8 cellular contexts compared by ENCODE assay signal in the genomic region with DNA sequence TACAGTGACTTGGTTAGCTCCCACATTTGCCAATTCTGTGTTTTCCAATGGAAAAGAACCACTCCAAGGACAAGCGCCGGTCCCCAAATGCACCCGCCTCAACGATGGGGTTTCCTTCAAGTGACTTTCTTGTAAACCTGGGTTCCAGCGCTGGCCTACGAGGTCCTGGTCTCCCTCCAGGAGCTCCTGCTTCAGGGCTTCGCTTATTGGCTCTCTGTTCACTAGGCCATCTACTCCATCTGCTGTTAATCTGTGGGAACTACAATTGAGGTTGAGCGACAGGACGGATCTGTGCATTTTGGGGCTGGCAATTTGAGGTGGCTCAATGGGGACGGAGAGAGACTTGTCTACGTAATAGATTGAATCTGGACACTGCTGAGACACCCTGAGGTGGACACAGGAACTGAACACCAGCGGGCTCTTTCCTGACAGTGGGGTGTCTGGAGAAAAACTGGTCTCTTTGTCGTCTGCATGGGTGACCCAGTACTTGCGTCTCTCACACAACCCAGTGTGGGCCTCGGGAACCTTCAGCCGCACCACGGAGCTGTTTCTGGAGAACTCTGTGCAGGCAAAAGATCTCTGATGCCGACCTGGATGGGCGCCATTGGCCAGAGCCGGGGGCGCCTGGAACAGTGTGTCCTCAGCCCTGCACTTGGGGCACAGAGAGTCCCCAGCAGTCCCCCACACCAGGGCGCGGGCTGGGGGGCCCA.
DNase-seq lines count a peak whose midpoint lies in the region; FAIRE-seq and TF ChIP-seq lines count a peak whose summit lies in the region.

No MANE protein-coding gene starts in this region.

- no peaks in the 10 kb centered on the region for H3K9me2 ChIP-seq in hepatocyte (replicated peaks; ENCODE audit: insufficient read depth)

- TF ChIP-seq CTCF in astrocyte of the spinal cord (IDR thresholded peaks at IDR 0.05; ENCODE audit: low read depth, low read length) (peak; percentile 70), hepatocyte (IDR thresholded peaks at IDR 0.05; ENCODE audit: poor library complexity) (peak; percentile 77)

- H3K4me3 ChIP-seq in astrocyte of the spinal cord (ENCODE audit: low read depth, low read length) (no peak overlapping the region), hepatocyte (no peak overlapping the region), small intestine (ENCODE audit: low read depth in 1 of 2, low read length in 2 of 2) (no peak overlapping the region)

- WGBS in hepatocyte (ENCODE audit: low lambda C conversion rate, missing lambda C conversion rate), result 69% methylated on average over 23 of the region's 23 CpGs
- WGBS in small intestine, 3 donors, result 60 to 61% (median 60%) methylated on average over 23 of the region's 23 CpGs

- no peak for TF ChIP-seq POLR2A in GM12892 (IDR thresholded peaks at IDR 0.05; ENCODE audit: low read depth, low read length)

- H3K27me3 ChIP-seq in hepatocyte (no peaks in the 10 kb centered on the region), small intestine (ENCODE audit: control insufficient read depth in 2 of 2, insufficient read depth in 2 of 2, low read length in 2 of 2) (no peaks in the 10 kb centered on the region)

- DNase-seq in AG20443 (ENCODE audit: low spot score) (peak; percentile 78), GM12892 (ENCODE audit: insufficient read length) (peak; percentile 16), NCI-H1092 (lab: John Stamatoyannopoulos, UW) (peak; percentile 14), astrocyte of the spinal cord (ENCODE audit: low read depth, low spot score) (peak; percentile 71), hepatocyte (ENCODE audit: low spot score) (peak; percentile 67), small intestine (peak; percentile 30)
- no peak for DNase-seq in effector CD4-positive, alpha-beta T cell
- DNase-seq in activated CD8-positive, alpha-beta memory T cell treated with anti-CD3 and anti-CD28 coated beads, Interleukin-2, amount 50 U/mL, for 4 hours, result no peak

- no peak overlapping the region for H2AFZ ChIP-seq in hepatocyte

- H3K27ac ChIP-seq in hepatocyte, result no peak overlapping the region
- H3K27ac ChIP-seq in small intestine (ENCODE audit: low read depth in 1 of 2, low read length in 1 of 2), result no peak overlapping the region

- H3K9me3 ChIP-seq in hepatocyte (ENCODE audit: low read depth), result no peaks in the 10 kb centered on the region
- H3K9me3 ChIP-seq in small intestine (ENCODE audit: control insufficient read depth, low read depth), result no peaks in the 10 kb centered on the region

- H4K20me1 ChIP-seq in hepatocyte (ENCODE audit: insufficient read depth, poor library complexity, severe bottlenecking), result no peaks in the 10 kb centered on the region

- H3K36me3 ChIP-seq in hepatocyte (replicated peaks; ENCODE audit: insufficient read depth, low read depth) (no peaks in the 10 kb centered on the region), small intestine (ENCODE audit: control insufficient read depth in 2 of 2, insufficient read depth in 2 of 2, low read length in 2 of 2) (no peaks in the 10 kb centered on the region)

- H3K4me2 ChIP-seq in hepatocyte, result no peak overlapping the region

- H3K4me1 ChIP-seq in hepatocyte (ENCODE audit: insufficient read depth) (no peaks in the 10 kb centered on the region), small intestine (ENCODE audit: control insufficient read depth in 2 of 2, insufficient read depth in 1 of 2, low read depth in 1 of 2, low read length in 1 of 2) (no peaks in the 10 kb centered on the region)

- H3K79me2 ChIP-seq in hepatocyte, result no peaks in the 10 kb centered on the region

- FAIRE-seq in GM12892 (lab: Jason Lieb, UNC) (peak; percentile 42), small intestine (lab: Jason Lieb, UNC) (no peak)

- in situ Hi-C loops in astrocyte of the spinal cord (cut with HindIII; ENCODE audit: low sequenced_read_pairs), result no loop called here

Comparison
In these comparisons a context has a peak if more than half of its experiments do, and no peak if none do; other contexts are left out.
1. DNase-seq: peak in AG20443 (single experiment), GM12892 (single experiment), NCI-H1092 (single experiment), astrocyte of the spinal cord (single experiment), hepatocyte (single experiment) and small intestine (single experiment); none in effector CD4-positive, alpha-beta T cell (single experiment) and activated CD8-positive, alpha-beta memory T cell treated with anti-CD3 and anti-CD28 coated beads, Interleukin-2, amount 50 U/mL, for 4 hours (single experiment).